Comparison of ENCODE assay signal across 8 cellular contexts in the genomic region with DNA sequence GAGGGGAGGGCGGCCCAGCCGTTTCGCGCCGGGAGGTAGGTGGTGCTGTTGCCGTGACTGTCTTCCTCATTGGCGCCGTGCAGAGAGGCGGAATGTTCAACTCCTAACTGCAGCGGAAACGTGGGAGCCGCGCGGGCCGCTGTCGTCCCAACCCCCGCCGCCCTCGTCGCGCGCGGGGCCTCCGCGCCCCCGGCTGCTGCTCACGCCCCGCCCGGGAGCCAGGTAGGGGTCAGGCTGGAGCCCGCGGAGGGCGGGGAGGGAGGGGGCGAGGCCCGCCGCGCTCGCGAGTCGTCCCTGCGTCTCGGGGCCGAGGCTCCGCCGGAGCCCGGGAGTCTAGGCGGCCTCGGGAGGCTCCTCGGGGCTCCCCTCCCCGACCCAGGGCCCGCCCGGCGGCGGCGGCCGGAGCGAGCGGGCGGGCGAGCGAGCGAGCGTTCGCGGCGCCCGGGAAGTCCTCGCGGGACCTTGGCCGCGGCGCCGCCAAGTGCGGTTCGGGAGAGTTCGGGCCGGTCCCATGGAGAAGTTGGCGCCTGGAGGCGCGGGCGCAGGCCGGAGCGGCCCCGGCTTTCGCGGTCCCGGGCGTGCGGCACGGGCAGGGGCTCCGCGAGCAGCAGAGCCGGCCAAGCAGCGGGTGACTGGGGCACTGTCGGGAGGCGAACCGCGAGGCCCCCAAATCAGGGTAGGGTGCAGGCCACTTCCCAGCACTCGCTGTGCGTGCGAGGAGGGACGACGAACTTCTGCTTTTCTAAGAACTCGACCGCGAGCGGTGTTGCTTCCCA. TPM values are rescaled to one million over a fixed set of nuclear protein-coding genes. Genes with fewer than 3 reads are reported as not detected.
DNase-seq lines count a peak whose midpoint lies in the region; ATAC-seq and TF ChIP-seq lines count a peak whose summit lies in the region.

A gene (plus strand): TSS at position 66 of the 776 bp plus-strand sequence. CDS start 15,186 bp downstream, outside the sequence.

- no peaks in the 10 kb centered on the region for H3K9me3 ChIP-seq in mononuclear cell (ENCODE audit: low read depth, low read length)

- H3K36me3 Mint-ChIP-seq in CD14-positive monocyte = peaks cover 5 to 7% of the 10 kb centered on the region in 2 donors
- H3K36me3 Mint-ChIP-seq in activated CD8-positive, alpha-beta memory T cell treated with anti-CD3 and anti-CD28 coated beads, Interleukin-2, amount 10 ng/mL, durations not matched to agents 7 days and 5 days = no peaks in the 10 kb centered on the region

- H3K4me3 ChIP-seq in epithelial cell of esophagus (ENCODE audit: low read length) (peak within 1 kb of the TSS; percentile 79), mononuclear cell (ENCODE audit: low read length) (peak within 1 kb of the TSS; percentile 66)

- ATAC-seq in HG03342 (IDR thresholded peaks at IDR 0.05; ENCODE audit: unreplicated experiment) = peak; percentile 57
- peak; percentile 81 for ATAC-seq in activated CD8-positive, alpha-beta memory T cell treated with anti-CD3 and anti-CD28 coated beads, Interleukin-2, amount 10 ng/mL, durations not matched to agents 7 days and 5 days

- intact Hi-C loops in CD14-positive monocyte (cut with micrococcal nuclease) = loop anchor here (5.0 to 10.0 kb wide), 3 partner anchors 34 to 51 kb away; no protein-coding TSS in a partner anchor

- H3K4me1 ChIP-seq in mononuclear cell (ENCODE audit: insufficient read depth, low read length) = peaks cover 11% of the 10 kb centered on the region

- DNase-seq in CD14-positive monocyte (ENCODE audit: low spot score) = peak; percentile 76
- peak; percentile 32 for DNase-seq in NCI-H82 treated with DMSO at 0.1 percent for 48 hours (lab: John Stamatoyannopoulos, UW; ENCODE audit: unreplicated experiment)
- DNase-seq in activated CD8-positive, alpha-beta memory T cell treated with anti-CD3 and anti-CD28 coated beads, Interleukin-2, amount 10 ng/mL, durations not matched to agents 7 days and 5 days = peak; percentile 64
- DNase-seq in epithelial cell of esophagus (ENCODE audit: low read depth) = peak; percentile 82
- DNase-seq in stimulated activated naive CD4-positive, alpha-beta T cell treated with Interleukin-2 at 50 U/mL for 16 hours (lab: John Stamatoyannopoulos, UW) = peak; percentile 38

- peak within 1 kb of the TSS; percentile 91 to 95 for H3K4me3 Mint-ChIP-seq in CD14-positive monocyte
- peak within 1 kb of the TSS; percentile 84 for H3K4me3 Mint-ChIP-seq in activated CD8-positive, alpha-beta memory T cell treated with anti-CD3 and anti-CD28 coated beads, Interleukin-2, amount 10 ng/mL, durations not matched to agents 7 days and 5 days

- peaks cover 4 to 7% (median 4%) of the 10 kb centered on the region in 3 donors for H3K27me3 Mint-ChIP-seq in CD14-positive monocyte (ENCODE audit: low read depth in 3 of 3)
- peaks cover 44% of the 10 kb centered on the region for H3K27me3 Mint-ChIP-seq in activated CD8-positive, alpha-beta memory T cell treated with anti-CD3 and anti-CD28 coated beads, Interleukin-2, amount 10 ng/mL, durations not matched to agents 7 days and 5 days

- CTCF ChIA-PET in activated CD8-positive, alpha-beta memory T cell treated with anti-CD3 and anti-CD28 coated beads, Interleukin-2, amount 10 ng/mL, durations not matched to agents 7 days and 5 days (lab: Charles Lee) = no interaction called here

- H3K4me1 Mint-ChIP-seq in CD14-positive monocyte = peaks cover 24% of the 10 kb centered on the region
- H3K4me1 Mint-ChIP-seq in activated CD8-positive, alpha-beta memory T cell treated with anti-CD3 and anti-CD28 coated beads, Interleukin-2, amount 10 ng/mL, durations not matched to agents 7 days and 5 days = peaks cover 20% of the 10 kb centered on the region

- no peaks in the 10 kb centered on the region for H3K27me3 ChIP-seq in mononuclear cell (ENCODE audit: insufficient read depth, low read length)

- peak; percentile 49 for TF ChIP-seq POLR2A in GM19099 (IDR thresholded peaks at IDR 0.05; ENCODE audit: extremely low read depth, insufficient read length, low read depth)

- peak within 1 kb of the TSS; percentile 89 to 95 (median 93) for H3K27ac Mint-ChIP-seq in CD14-positive monocyte
- H3K27ac Mint-ChIP-seq in activated CD8-positive, alpha-beta memory T cell treated with anti-CD3 and anti-CD28 coated beads, Interleukin-2, amount 10 ng/mL, durations not matched to agents 7 days and 5 days = peak within 1 kb of the TSS; percentile 74

- H3K9me3 Mint-ChIP-seq in CD14-positive monocyte = no peaks in the 10 kb centered on the region
- H3K9me3 Mint-ChIP-seq in activated CD8-positive, alpha-beta memory T cell treated with anti-CD3 and anti-CD28 coated beads, Interleukin-2, amount 10 ng/mL, durations not matched to agents 7 days and 5 days (ENCODE audit: low read depth) = no peaks in the 10 kb centered on the region

- TF ChIP-seq CTCF in CD14-positive monocyte (IDR thresholded peaks at IDR 0.05) (peak; percentile 43), epithelial cell of esophagus (IDR thresholded peaks at IDR 0.05; ENCODE audit: insufficient read depth, low read depth, low read length, missing control alignments) (peak; percentile 41)

RNA-seq across cellular contexts. Expression of the gene that starts here (rescaled TPM):
- 10 to 100 TPM; 21.6 to 30.7 TPM for polyA plus RNA-seq in CD14-positive monocyte
- total RNA-seq in activated CD8-positive, alpha-beta memory T cell treated with anti-CD3 and anti-CD28 coated beads, Interleukin-2, amount 10 ng/mL, durations not matched to agents 7 days and 5 days = 10 to 100 TPM; 11.4 to 16.1 TPM
- total RNA-seq in mononuclear cell = 35.3 TPM

Comparison
In these comparisons a context has a peak if more than half of its experiments do, and no peak if none do; other contexts are left out.
1. Peak in every context shown above with its lines: DNase-seq, ATAC-seq and H3K4me3 ChIP-seq.
2. DNase-seq: peak in every context shown above with its lines; median percentile 82 in epithelial cell of esophagus; 76 in CD14-positive monocyte; 64 in activated CD8-positive, alpha-beta memory T cell treated with anti-CD3 and anti-CD28 coated beads, Interleukin-2, amount 10 ng/mL, durations not matched to agents 7 days and 5 days; 38 in stimulated activated naive CD4-positive, alpha-beta T cell treated with Interleukin-2 at 50 U/mL for 16 hours; 32 in NCI-H82 treated with DMSO at 0.1 percent for 48 hours.